In the genomic region with DNA sequence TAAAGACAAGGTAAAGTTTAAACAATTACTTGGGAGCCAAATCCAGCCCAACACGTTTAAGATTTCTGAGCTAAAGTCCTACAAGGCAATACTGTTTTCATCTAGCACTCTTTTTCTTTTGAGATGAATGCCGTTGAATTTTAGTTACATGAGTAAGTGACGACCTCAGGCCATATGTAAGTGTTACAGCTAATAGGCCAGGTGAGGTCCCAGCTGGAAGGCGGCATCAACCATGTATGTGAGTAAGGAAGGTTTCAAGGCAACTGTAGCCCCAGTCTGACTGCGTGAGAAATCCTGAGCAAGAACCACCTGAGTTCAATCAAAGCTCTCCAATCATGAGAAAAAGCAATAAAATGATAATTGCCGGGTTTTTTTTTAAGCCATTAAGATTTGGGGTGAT, we compare ENCODE assay signal across 16 cellular contexts. TPM values are rescaled to one million over a fixed set of nuclear protein-coding genes. Genes with fewer than 3 reads are reported as not detected.
DNase-seq lines count a peak whose midpoint lies in the region; ATAC-seq and TF ChIP-seq lines count a peak whose summit lies in the region.
"Had no signal": no experiment of that assay in that cellular context is flagged by ENCODE, and none has a peak within 500 bp of the region (broad histone marks: within the 10 kb centered on the region; RNA-seq: fewer than 3 reads in every experiment).

No MANE protein-coding gene starts in this region.

- H3K9me3 ChIP-seq in body of pancreas, result no peaks in the 10 kb centered on the region
- H3K9me3 ChIP-seq in trophoblast cell (ENCODE audit: insufficient read depth, low read depth, low read length), result no peaks in the 10 kb centered on the region
- H3K9me3 ChIP-seq: Caco-2 had no signal

- no peak for ATAC-seq in body of pancreas
- ATAC-seq in foreskin keratinocyte, result peak; percentile 34
- ATAC-seq: A549; CD8-positive, alpha-beta T cell had no signal

- H3K4me1 ChIP-seq in body of pancreas (no peaks in the 10 kb centered on the region), foreskin keratinocyte (no peaks in the 10 kb centered on the region), trophoblast cell (ENCODE audit: control insufficient read depth in 1 of 2, insufficient read depth in 2 of 2, low read length in 2 of 2) (no peaks in the 10 kb centered on the region)
- H3K4me1 ChIP-seq: A549, Caco-2 had no signal

- H3K18ac ChIP-seq in trophoblast cell (ENCODE audit: low read length), result no peak overlapping the region

- H3K36me3 ChIP-seq in body of pancreas (replicated peaks in 1 of 2; ENCODE audit: insufficient read depth in 1 of 2, low read depth in 2 of 2), result no peaks in the 10 kb centered on the region
- no peaks in the 10 kb centered on the region for H3K36me3 ChIP-seq in trophoblast cell (ENCODE audit: control insufficient read depth in 1 of 2, insufficient read depth in 2 of 2, low read length in 2 of 2)
- H3K36me3 ChIP-seq: BLaER1 treated with 17β-estradiol and CSF1 and Interleukin-3, amounts not matched to agents 10 nM and 100 nM had no signal

- TF ChIP-seq CTCF in body of pancreas (IDR thresholded peaks at IDR 0.05) (no peak), foreskin keratinocyte (conservative IDR thresholded peaks at IDR 0.05) (no peak)

- DNase-seq in body of pancreas, result peak in 3 of 4 donors; percentile 16 to 45 (median 27)
- DNase-seq in foreskin keratinocyte, result peak in 1 of 2 donors; percentile 22
- peak; percentile 67 to 80 for DNase-seq in trophoblast cell
- no peak for DNase-seq in cerebellar nuclear complex (lab: John Stamatoyannopoulos, UW)
- DNase-seq in NAMALWA (ENCODE audit: low spot score), result no peak
- DNase-seq: AML-193; Caco-2; Calu3; CD4-positive, alpha-beta T cell; CD8-positive, alpha-beta T cell; DMS79 treated with DMSO at 0.1 percent for 48 hours; GF-D8 had no signal

- H3K27ac ChIP-seq in body of pancreas (no peak overlapping the region), foreskin keratinocyte (no peak overlapping the region), trophoblast cell (ENCODE audit: low read depth, low read length) (no peak overlapping the region)
- H3K27ac ChIP-seq: 22Rv1; A549; BLaER1 treated with 17β-estradiol and CSF1 and Interleukin-3, amounts not matched to agents 10 nM and 100 nM; C4-2B had no signal

- WGBS in body of pancreas, 2 donors, result 35 to 43% methylated on average over 6 of the region's 6 CpGs
- WGBS in trophoblast cell (ENCODE audit: extremely low coverage, insufficient coverage, insufficient read length), result no CpG with 5 or more reads among the region's 6 CpGs

- no peak overlapping the region for H3K9ac ChIP-seq in trophoblast cell (ENCODE audit: low read length)
- H3K9ac ChIP-seq: BLaER1 treated with 17β-estradiol and CSF1 and Interleukin-3, amounts not matched to agents 10 nM and 100 nM had no signal

- intact Hi-C loops in body of pancreas (cut with DNase I), result no loop called here

- H2BK5ac ChIP-seq in trophoblast cell (ENCODE audit: low read depth, low read length, poor library complexity), result no peak overlapping the region

- H3K4me3 ChIP-seq in body of pancreas (no peak overlapping the region), trophoblast cell (ENCODE audit: low read depth, low read length) (no peak overlapping the region)
- H3K4me3 ChIP-seq: A549; BLaER1 treated with 17β-estradiol and CSF1 and Interleukin-3, amounts not matched to agents 10 nM and 100 nM had no signal

- H3K4ac ChIP-seq in trophoblast cell (ENCODE audit: low read depth, low read length), result no peak overlapping the region

- H3K14ac ChIP-seq in trophoblast cell (ENCODE audit: low read length), result no peak overlapping the region

- H2BK120ac ChIP-seq in trophoblast cell (ENCODE audit: insufficient read depth, low read length, poor library complexity), result no peak overlapping the region

- H4K8ac ChIP-seq in trophoblast cell (ENCODE audit: low read depth, low read length), result no peak overlapping the region

- no peak overlapping the region for H2BK12ac ChIP-seq in trophoblast cell (ENCODE audit: low read length)

- no peak overlapping the region for H2AFZ ChIP-seq in trophoblast cell (ENCODE audit: insufficient read depth, low read length, poor library complexity)

- no peak for TF ChIP-seq POLR2A in body of pancreas (IDR thresholded peaks at IDR 0.05)

- H3K27me3 ChIP-seq in body of pancreas, result no peaks in the 10 kb centered on the region
- H3K27me3 ChIP-seq in foreskin keratinocyte, result peaks cover 1% of the 10 kb centered on the region
- H3K27me3 ChIP-seq in trophoblast cell (ENCODE audit: insufficient read depth, low read length), result no peaks in the 10 kb centered on the region

- no peak overlapping the region for H4K12ac ChIP-seq in trophoblast cell (ENCODE audit: low read depth, low read length)

- H3K79me1 ChIP-seq in trophoblast cell (ENCODE audit: low read length), result no peaks in the 10 kb centered on the region

- H3K79me2 ChIP-seq in trophoblast cell (ENCODE audit: control insufficient read depth, insufficient read depth, low read length, poor library complexity), result no peaks in the 10 kb centered on the region

- H3K23ac ChIP-seq in trophoblast cell (ENCODE audit: low read length), result no peak overlapping the region

- no peak overlapping the region for H2AK5ac ChIP-seq in trophoblast cell (ENCODE audit: low read length)

- H3K4me2 ChIP-seq in trophoblast cell (ENCODE audit: low read length), result no peak overlapping the region
- H3K4me2 ChIP-seq: A549; BLaER1 treated with 17β-estradiol and CSF1 and Interleukin-3, amounts not matched to agents 10 nM and 100 nM had no signal

- H4K91ac ChIP-seq in trophoblast cell (ENCODE audit: low read depth, low read length), result no peak overlapping the region

RNA-seq across cellular contexts. Expression of gene EGLN1, which starts 41.5 kb away (rescaled TPM):
- 10 to 100 TPM; 37.6 to 42.2 TPM for total RNA-seq in body of pancreas
- 18.6 and 19.5 TPM in 2 replicates for total RNA-seq in foreskin keratinocyte
- polyA plus RNA-seq in foreskin keratinocyte, result 4.0 and 4.4 TPM in 2 replicates
- 34.1 and 36.0 TPM in 2 replicates for polyA plus RNA-seq in trophoblast cell (2013)

Comparison
In these comparisons a context has a peak if more than half of its experiments do, and no peak if none do; other contexts are left out.
1. DNase-seq: peak in body of pancreas (3 of 4) and trophoblast cell (2 of 2); none in cerebellar nuclear complex (0 of 2) and NAMALWA (single experiment).